Comparison of ENCODE assay signal across 17 cellular contexts in the genomic region with DNA sequence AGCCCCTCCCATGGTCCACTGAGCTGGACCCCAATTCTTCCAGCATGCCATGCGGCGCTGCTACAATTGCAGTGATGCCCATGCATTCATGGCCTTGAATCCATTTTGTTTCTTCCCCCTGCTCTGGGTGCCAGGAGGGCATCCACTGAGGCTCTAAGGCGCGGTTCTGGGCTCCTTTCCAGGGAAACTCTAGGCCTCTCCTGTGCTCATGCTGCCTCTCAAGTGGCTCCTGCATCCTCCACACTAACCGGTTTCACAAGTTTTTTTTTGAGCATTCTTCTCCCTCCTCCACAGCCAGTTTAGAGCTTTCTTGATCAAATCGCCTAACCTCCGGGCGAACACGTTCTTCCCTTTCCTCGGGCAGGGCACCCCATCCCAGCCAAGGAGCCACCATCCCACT.
DNase-seq lines count a peak whose midpoint lies in the region; ATAC-seq and TF ChIP-seq lines count a peak whose summit lies in the region.
"Had no signal": no experiment of that assay in that cellular context is flagged by ENCODE, and none has a peak within 500 bp of the region (broad histone marks: within the 10 kb centered on the region; RNA-seq: fewer than 3 reads in every experiment).

No MANE protein-coding gene starts in this region.

- H3K27ac ChIP-seq in mammary epithelial cell (ENCODE audit: insufficient read depth, low read depth, low read length) (no peak overlapping the region), gastrocnemius medialis (no peak overlapping the region)
- H3K27ac ChIP-seq: heart left ventricle, neutrophil, uterus had no signal

- no TSS peak for BruUV-seq in mammary epithelial cell (replicated peaks; lab: Mats Ljungman, UMichigan)

- no peak overlapping the region for H3K4me2 ChIP-seq in mammary epithelial cell (ENCODE audit: insufficient read depth, low read depth, low read length)

- H2AFZ ChIP-seq in mammary epithelial cell (ENCODE audit: low read depth, low read length), result peak overlapping the region; percentile 40

- peak overlapping the region; percentile 71 for H3K27ac Mint-ChIP-seq in mesothelial cell of epicardium
- H3K27ac Mint-ChIP-seq: activated CD8-positive, alpha-beta T cell treated with anti-CD3 and anti-CD28 coated beads for 36 hours; activated naive CD8-positive, alpha-beta T cell treated with anti-CD3 and anti-CD28 coated beads, Interleukin-2, amount 10 ng/mL, durations not matched to agents 7 days and 5 days; CD4-positive, CD25-positive, alpha-beta regulatory T cell; IgD-negative memory B cell had no signal

- DNase-seq in DMS153 treated with DMSO at 0.1 percent for 48 hours (lab: John Stamatoyannopoulos, UW; ENCODE audit: unreplicated experiment), result peak; percentile 22
- peak; percentile 59 for DNase-seq in NCI-H2029 (lab: John Stamatoyannopoulos, UW)
- peak; percentile 74 for DNase-seq in mammary epithelial cell
- no peak for DNase-seq in mesothelial cell of epicardium (ENCODE audit: low spot score in 2 of 2, unreplicated experiment in 2 of 2)
- no peak for DNase-seq in gastrocnemius medialis
- DNase-seq in NCI-H774 (lab: John Stamatoyannopoulos, UW), result no peak
- DNase-seq: activated CD8-positive, alpha-beta T cell treated with anti-CD3 and anti-CD28 coated beads for 36 hours; activated naive CD8-positive, alpha-beta T cell treated with anti-CD3 and anti-CD28 coated beads, Interleukin-2, amount 10 ng/mL, durations not matched to agents 7 days and 5 days; CD4-positive, CD25-positive, alpha-beta regulatory T cell; heart left ventricle; right cardiac atrium; stimulated activated naive CD4-positive, alpha-beta T cell treated with Interleukin-2 at 50 U/mL for 16 hours; uterus had no signal

- CTCF ChIA-PET in mammary epithelial cell (lab: Charles Lee; ENCODE audit: low non-redundant PET), result no interaction called here

- H3K9me3 ChIP-seq in mammary epithelial cell (replicated peaks; ENCODE audit: insufficient read depth, low read length) (peaks cover 3% of the 10 kb centered on the region), gastrocnemius medialis (no peaks in the 10 kb centered on the region)
- H3K9me3 ChIP-seq: heart left ventricle, neutrophil, uterus had no signal

- H3K27me3 ChIP-seq in mammary epithelial cell (ENCODE audit: insufficient read depth, low read length) (no peaks in the 10 kb centered on the region), gastrocnemius medialis (no peaks in the 10 kb centered on the region)
- H3K27me3 ChIP-seq: heart left ventricle, neutrophil, uterus had no signal

- 48% methylated on average over 4 of the region's 10 CpGs for WGBS in mammary epithelial cell (ENCODE audit: low coverage, missing lambda C conversion rate)

- no peak overlapping the region for H3K4me3 Mint-ChIP-seq in mesothelial cell of epicardium
- H3K4me3 Mint-ChIP-seq: activated CD8-positive, alpha-beta T cell treated with anti-CD3 and anti-CD28 coated beads for 36 hours; activated naive CD8-positive, alpha-beta T cell treated with anti-CD3 and anti-CD28 coated beads, Interleukin-2, amount 10 ng/mL, durations not matched to agents 7 days and 5 days; CD4-positive, CD25-positive, alpha-beta regulatory T cell; IgD-negative memory B cell had no signal

- no peak overlapping the region for H3K4me3 ChIP-seq in mammary epithelial cell (replicated peaks in 1 of 3; ENCODE audit: insufficient read depth in 1 of 3, low read depth in 2 of 3, low read length in 3 of 3)
- no peak overlapping the region for H3K4me3 ChIP-seq in gastrocnemius medialis
- H3K4me3 ChIP-seq: heart left ventricle, uterus had no signal

- intact Hi-C loops in mammary epithelial cell (cut with micrococcal nuclease) (no loop called here), gastrocnemius medialis (cut with DNase I; ENCODE audit: low total_unique reads) (no loop called here)

- H3K36me3 Mint-ChIP-seq in mesothelial cell of epicardium, result no peaks in the 10 kb centered on the region
- H3K36me3 Mint-ChIP-seq: activated naive CD8-positive, alpha-beta T cell treated with anti-CD3 and anti-CD28 coated beads, Interleukin-2, amount 10 ng/mL, durations not matched to agents 7 days and 5 days; CD4-positive, CD25-positive, alpha-beta regulatory T cell had no signal

- TF ChIP-seq POLR2A in gastrocnemius medialis (IDR thresholded peaks at IDR 0.05), result no peak

- no peaks in the 10 kb centered on the region for H3K9me3 Mint-ChIP-seq in mesothelial cell of epicardium
- H3K9me3 Mint-ChIP-seq: activated CD8-positive, alpha-beta T cell treated with anti-CD3 and anti-CD28 coated beads for 36 hours; activated naive CD8-positive, alpha-beta T cell treated with anti-CD3 and anti-CD28 coated beads, Interleukin-2, amount 10 ng/mL, durations not matched to agents 7 days and 5 days; CD4-positive, CD25-positive, alpha-beta regulatory T cell had no signal

- peaks cover 30% of the 10 kb centered on the region for H3K4me1 Mint-ChIP-seq in mesothelial cell of epicardium
- H3K4me1 Mint-ChIP-seq: activated naive CD8-positive, alpha-beta T cell treated with anti-CD3 and anti-CD28 coated beads, Interleukin-2, amount 10 ng/mL, durations not matched to agents 7 days and 5 days; CD4-positive, CD25-positive, alpha-beta regulatory T cell; IgD-negative memory B cell had no signal

- no peak overlapping the region for H3K9ac ChIP-seq in mammary epithelial cell (ENCODE audit: insufficient read depth, low read length)

- H3K4me1 ChIP-seq in mammary epithelial cell (ENCODE audit: insufficient read depth, low read length) (no peaks in the 10 kb centered on the region), gastrocnemius medialis (no peaks in the 10 kb centered on the region)
- H3K4me1 ChIP-seq: uterus had no signal

- H3K36me3 ChIP-seq in mammary epithelial cell (ENCODE audit: insufficient read depth, low read length) (no peaks in the 10 kb centered on the region), gastrocnemius medialis (no peaks in the 10 kb centered on the region)
- H3K36me3 ChIP-seq: heart left ventricle, neutrophil, uterus had no signal

- H3K79me2 ChIP-seq in mammary epithelial cell (ENCODE audit: insufficient read depth, low read length), result no peaks in the 10 kb centered on the region

- dilution Hi-C loops in mammary epithelial cell (cut with HindIII; ENCODE audit: low sequenced_read_pairs), result no loop called here

- in situ Hi-C loops in mammary epithelial cell (cut with MboI; ENCODE audit: low sequenced_read_pairs in 2 of 2), result no loop called here
- in situ Hi-C loops in gastrocnemius medialis (cut with MboI; ENCODE audit: low sequenced_read_pairs in 4 of 4), result no loop called here

- ATAC-seq in GM21360 (IDR thresholded peaks at IDR 0.05; ENCODE audit: unreplicated experiment), result no peak
- ATAC-seq in gastrocnemius medialis, result no peak
- no peak for ATAC-seq in HG03196 (IDR thresholded peaks at IDR 0.05; ENCODE audit: unreplicated experiment)
- ATAC-seq: activated CD8-positive, alpha-beta T cell treated with anti-CD3 and anti-CD28 coated beads for 36 hours; heart left ventricle; right cardiac atrium had no signal

- no peaks in the 10 kb centered on the region for H3K27me3 Mint-ChIP-seq in mesothelial cell of epicardium (ENCODE audit: low read depth)

- TF ChIP-seq CTCF in mammary epithelial cell (conservative IDR thresholded peaks at IDR 0.05 in 1 of 2, IDR thresholded peaks at IDR 0.05 in 1 of 2; ENCODE audit: extremely low read depth in 1 of 2, insufficient read depth in 1 of 2, low read depth in 1 of 2, low read length in 2 of 2) (no peak), mesothelial cell of epicardium (IDR thresholded peaks at IDR 0.05; ENCODE audit: unreplicated experiment) (no peak), gastrocnemius medialis (IDR thresholded peaks at IDR 0.05 in 4 of 5, conservative IDR thresholded peaks at IDR 0.05 in 1 of 5) (no peak)

- no peaks in the 10 kb centered on the region for H4K20me1 ChIP-seq in mammary epithelial cell (ENCODE audit: insufficient read depth, low read length)

Comparison
In these comparisons a context has a peak if more than half of its experiments do, and no peak if none do; other contexts are left out.
1. DNase-seq: peak in DMS153 treated with DMSO at 0.1 percent for 48 hours (single experiment), NCI-H2029 (single experiment) and mammary epithelial cell (single experiment); none in mesothelial cell of epicardium (0 of 2), gastrocnemius medialis (0 of 2) and NCI-H774 (single experiment).